27 cellular contexts compared by ENCODE assay signal in the genomic region with DNA sequence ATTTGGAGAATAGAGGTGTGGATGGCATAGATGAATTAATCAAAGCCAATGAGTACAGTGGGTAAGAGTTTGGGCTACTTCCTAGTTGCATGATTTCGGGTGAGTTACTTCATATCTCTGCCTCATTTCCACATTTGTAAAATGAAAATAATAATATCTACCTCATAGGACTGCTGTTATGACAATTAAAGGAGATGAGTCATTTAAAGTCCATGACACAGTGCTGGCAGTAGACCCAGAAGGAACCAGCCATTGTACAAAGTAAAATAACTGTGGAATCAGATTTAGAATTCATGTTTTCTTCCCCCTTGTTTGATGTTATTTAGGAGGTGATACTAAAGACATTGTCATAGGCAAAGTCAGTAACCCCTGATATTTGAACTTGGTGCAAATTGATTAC.
DNase-seq lines count a peak whose midpoint lies in the region; ATAC-seq and TF ChIP-seq lines count a peak whose summit lies in the region.
"Had no signal": no experiment of that assay in that cellular context is flagged by ENCODE, and none has a peak within 500 bp of the region (broad histone marks: within the 10 kb centered on the region; RNA-seq: fewer than 3 reads in every experiment).

No MANE protein-coding gene starts in this region.

- DNase-seq in Daoy (ENCODE audit: low read depth) (peak; percentile 30), RKO (ENCODE audit: low spot score) (peak; percentile 29), dermis blood vessel endothelial cell (peak; percentile 77), UCSD-AML1 (lab: John Stamatoyannopoulos, UW; ENCODE audit: unreplicated experiment) (no peak), NCI-H2107 treated with DMSO at 0.1 percent for 48 hours (lab: John Stamatoyannopoulos, UW; ENCODE audit: unreplicated experiment) (no peak), suprapubic skin (ENCODE audit: low spot score in 2 of 2) (no peak)
- DNase-seq: activated CD4-positive, CD25-positive, alpha-beta regulatory T cell treated with anti-CD3 and anti-CD28 coated beads, Interleukin-2, amount 50 U/mL, for 72 hours; activated naive CD8-positive, alpha-beta T cell treated with anti-CD3 and anti-CD28 coated beads for 36 hours; caudate nucleus; esophagus squamous epithelium; GF-D8; H7; hypothalamus; kidney; NCI-H187; NCI-H345; posterior cingulate gyrus; stimulated activated CD4-positive, alpha-beta T cell treated with anti-CD3 and anti-CD28 coated beads, Interleukin-4, amount 100 ng/mL, for 4 hours; T-helper 9 cell had no signal

- TF ChIP-seq POLR2A in gastroesophageal sphincter (IDR thresholded peaks at IDR 0.05) (no peak), suprapubic skin (IDR thresholded peaks at IDR 0.05) (no peak)

- TF ChIP-seq CTCF in gastroesophageal sphincter (IDR thresholded peaks at IDR 0.05): no peak
- no peak for TF ChIP-seq CTCF in suprapubic skin (IDR thresholded peaks at IDR 0.05)

- TF ChIP-seq EP300 in gastroesophageal sphincter (IDR thresholded peaks at IDR 0.05): no peak
- no peak for TF ChIP-seq EP300 in suprapubic skin (IDR thresholded peaks at IDR 0.05)

- 35 to 44% methylated on average over 1 of the region's 1 CpG for WGBS in gastroesophageal sphincter (ENCODE audit: low coverage in 1 of 2), 2 donors
- 56% methylated on average over 1 of the region's 1 CpG for WGBS in suprapubic skin

- H3K27me3 ChIP-seq in gastroesophageal sphincter (no peaks in the 10 kb centered on the region), suprapubic skin (no peaks in the 10 kb centered on the region)
- H3K27me3 ChIP-seq: BLaER1 treated with 17β-estradiol and CSF1 and Interleukin-3, amounts not matched to agents 10 nM and 100 nM; esophagus squamous epithelium had no signal

- peak; percentile 28 for ATAC-seq in gastroesophageal sphincter
- ATAC-seq in HG02870 (IDR thresholded peaks at IDR 0.05; ENCODE audit: unreplicated experiment): no peak
- ATAC-seq: A549, GM12878, Panc1, SK-N-SH treated with all-trans-retinoic acid at 6 μM for 48 hours had no signal

- H3K36me3 ChIP-seq in gastroesophageal sphincter: no peaks in the 10 kb centered on the region
- H3K36me3 ChIP-seq in suprapubic skin: no peaks in the 10 kb centered on the region
- H3K36me3 ChIP-seq: BLaER1 treated with 17β-estradiol and CSF1 and Interleukin-3, amounts not matched to agents 10 nM and 100 nM; esophagus squamous epithelium had no signal

- H3K4me1 ChIP-seq in gastroesophageal sphincter (peaks cover 0 to 5% (median 0%) of the 10 kb centered on the region in 3 donors), suprapubic skin (peaks cover 5% of the 10 kb centered on the region)
- H3K4me1 ChIP-seq: A549; BLaER1 treated with 17β-estradiol and CSF1 and Interleukin-3, amounts not matched to agents 10 nM and 100 nM; esophagus squamous epithelium had no signal

- H3K4me3 ChIP-seq in gastroesophageal sphincter: no peak overlapping the region
- H3K4me3 ChIP-seq in suprapubic skin: no peak overlapping the region
- H3K4me3 ChIP-seq: A549; BLaER1 treated with 17β-estradiol and CSF1 and Interleukin-3, amounts not matched to agents 10 nM and 100 nM; esophagus squamous epithelium; GM12878; skin epidermis had no signal

- H3K9me3 ChIP-seq in gastroesophageal sphincter (no peaks in the 10 kb centered on the region), suprapubic skin (no peaks in the 10 kb centered on the region)
- H3K9me3 ChIP-seq: A549; BLaER1 treated with 17β-estradiol and CSF1 and Interleukin-3, amounts not matched to agents 10 nM and 100 nM; esophagus squamous epithelium had no signal

- H3K27ac ChIP-seq in gastroesophageal sphincter: no peak overlapping the region
- H3K27ac ChIP-seq in suprapubic skin: no peak overlapping the region
- H3K27ac ChIP-seq: A549; BLaER1 treated with 17β-estradiol and CSF1 and Interleukin-3, amounts not matched to agents 10 nM and 100 nM; esophagus squamous epithelium; skin epidermis had no signal

Comparison
In these comparisons a context has a peak if more than half of its experiments do, and no peak if none do; other contexts are left out.
1. DNase-seq: peak in Daoy (single experiment), RKO (single experiment) and dermis blood vessel endothelial cell (single experiment); none in UCSD-AML1 (single experiment), NCI-H2107 treated with DMSO at 0.1 percent for 48 hours (single experiment) and suprapubic skin (0 of 2).